19 cellular contexts compared by ENCODE assay signal in the genomic region with DNA sequence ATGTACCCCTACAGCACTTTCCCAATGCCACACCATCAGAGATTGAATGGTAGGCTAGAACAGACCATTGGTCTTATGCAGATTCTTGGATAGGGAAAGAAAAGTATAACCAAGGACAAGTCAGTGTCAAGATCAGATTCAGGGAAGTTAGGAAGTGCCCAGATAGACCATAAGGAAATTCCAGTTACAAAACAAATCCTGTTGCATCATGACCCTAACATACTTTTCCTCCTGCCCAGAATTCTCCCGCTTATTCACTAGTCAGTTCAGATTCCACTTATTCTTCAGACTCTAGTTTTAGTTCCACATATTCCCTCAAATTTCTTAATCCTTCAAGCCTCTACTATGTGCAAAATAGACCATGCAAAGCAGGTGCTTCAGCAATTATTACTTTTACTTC. TPM values are rescaled to one million over a fixed set of nuclear protein-coding genes. Genes with fewer than 3 reads are reported as not detected.
"Had no signal": no experiment of that assay in that cellular context is flagged by ENCODE, and none has a peak within 500 bp of the region (broad histone marks: within the 10 kb centered on the region; RNA-seq: fewer than 3 reads in every experiment).

No MANE protein-coding gene starts in this region.

- H3K9me3 Mint-ChIP-seq: activated T-helper 1 cell treated with anti-CD3 and anti-CD28 coated beads, Interleukin-12 subunit alpha, Interleukin-12 subunit beta, Interleukin-2, Interleukin-4 antibody, amounts not matched to agents 30 ng/mL and 10 ng/mL and 1 ng/mL, durations not matched to agents 14 hours and 24 hours and 36 hours; immature natural killer cell; naive thymus-derived CD4-positive, alpha-beta T cell; neural progenitor cell; T-helper 2 cell treated with Interferon-gamma antibody and Interleukin-4, amounts not matched to agents 5 μg/mL and 100 μg/mL, for 36 hours had no signal

- H3K9me3 ChIP-seq: suprapubic skin, vagina had no signal

- H3K4me3 Mint-ChIP-seq: activated naive CD8-positive, alpha-beta T cell; activated T-helper 1 cell treated with anti-CD3 and anti-CD28 coated beads, Interleukin-12 subunit alpha, Interleukin-12 subunit beta, Interleukin-2, Interleukin-4 antibody, amounts not matched to agents 30 ng/mL and 10 ng/mL and 1 ng/mL, durations not matched to agents 14 hours and 24 hours and 36 hours; brain; immature natural killer cell; naive thymus-derived CD4-positive, alpha-beta T cell; neural progenitor cell; T-helper 2 cell treated with Interferon-gamma antibody and Interleukin-4, amounts not matched to agents 5 μg/mL and 100 μg/mL, for 36 hours had no signal

- H2AFZ ChIP-seq: neural progenitor cell had no signal

- H3K36me3 ChIP-seq: neural progenitor cell, suprapubic skin, vagina had no signal

- H3K4me2 ChIP-seq: neural progenitor cell had no signal

- H3K36me3 Mint-ChIP-seq: activated naive CD8-positive, alpha-beta T cell; brain; immature natural killer cell; naive thymus-derived CD4-positive, alpha-beta T cell; neural progenitor cell had no signal

- H3K9ac ChIP-seq: neural progenitor cell had no signal

- H3K27ac Mint-ChIP-seq: activated naive CD8-positive, alpha-beta T cell; activated T-helper 1 cell treated with anti-CD3 and anti-CD28 coated beads, Interleukin-12 subunit alpha, Interleukin-12 subunit beta, Interleukin-2, Interleukin-4 antibody, amounts not matched to agents 30 ng/mL and 10 ng/mL and 1 ng/mL, durations not matched to agents 14 hours and 24 hours and 36 hours; immature natural killer cell; naive thymus-derived CD4-positive, alpha-beta T cell; neural progenitor cell; progenitor cell of endocrine pancreas; T-helper 2 cell treated with Interferon-gamma antibody and Interleukin-4, amounts not matched to agents 5 μg/mL and 100 μg/mL, for 36 hours had no signal

- DNase-seq: activated CD4-positive, alpha-beta T cell treated with anti-CD3 and anti-CD28 coated beads, Interleukin-2, amount 50 U/mL, for 48 hours; activated T-cell treated with anti-CD3 and anti-CD28 coated beads for 4 hours; anterior cingulate cortex; central memory CD4-positive, alpha-beta T cell; cortex of kidney; effector CD4-positive, alpha-beta T cell; immature natural killer cell; kidney glomerular epithelial cell; left ventricle myocardium superior; naive thymus-derived CD4-positive, alpha-beta T cell; stimulated activated naive CD8-positive, alpha-beta T cell treated with anti-CD3 and anti-CD28 coated beads, Interleukin-15, Interleukin-2, amounts not matched to agents 100 U/mL and 50 U/mL, for 24 hours had no signal

- H3K4me1 ChIP-seq: suprapubic skin, vagina had no signal

- ATAC-seq: left ventricle myocardium superior; naive thymus-derived CD4-positive, alpha-beta T cell; stimulated activated naive CD8-positive, alpha-beta T cell treated with anti-CD3 and anti-CD28 coated beads, Interleukin-15, Interleukin-2, amounts not matched to agents 100 U/mL and 50 U/mL, for 24 hours had no signal

- H3K27me3 ChIP-seq: neural progenitor cell, suprapubic skin, vagina had no signal

- H3K4me3 ChIP-seq: neural progenitor cell, suprapubic skin, vagina had no signal

- H3K27ac ChIP-seq: neural progenitor cell, suprapubic skin, vagina had no signal

- H3K27me3 Mint-ChIP-seq: activated naive CD8-positive, alpha-beta T cell; progenitor cell of endocrine pancreas had no signal

RNA-seq across cellular contexts. Expression of a gene that starts 20.7 kb away (rescaled TPM):
- total RNA-seq: activated T-helper 1 cell treated with anti-CD3 and anti-CD28 coated beads, Interleukin-12 subunit alpha, Interleukin-12 subunit beta, Interleukin-2, Interleukin-4 antibody, amounts not matched to agents 30 ng/mL and 10 ng/mL and 1 ng/mL, durations not matched to agents 14 hours and 24 hours and 36 hours had no signal
- polyA plus RNA-seq: naive thymus-derived CD4-positive, alpha-beta T cell had no signal
